ENCODE assay signal across 8 cellular contexts in the genomic region with DNA sequence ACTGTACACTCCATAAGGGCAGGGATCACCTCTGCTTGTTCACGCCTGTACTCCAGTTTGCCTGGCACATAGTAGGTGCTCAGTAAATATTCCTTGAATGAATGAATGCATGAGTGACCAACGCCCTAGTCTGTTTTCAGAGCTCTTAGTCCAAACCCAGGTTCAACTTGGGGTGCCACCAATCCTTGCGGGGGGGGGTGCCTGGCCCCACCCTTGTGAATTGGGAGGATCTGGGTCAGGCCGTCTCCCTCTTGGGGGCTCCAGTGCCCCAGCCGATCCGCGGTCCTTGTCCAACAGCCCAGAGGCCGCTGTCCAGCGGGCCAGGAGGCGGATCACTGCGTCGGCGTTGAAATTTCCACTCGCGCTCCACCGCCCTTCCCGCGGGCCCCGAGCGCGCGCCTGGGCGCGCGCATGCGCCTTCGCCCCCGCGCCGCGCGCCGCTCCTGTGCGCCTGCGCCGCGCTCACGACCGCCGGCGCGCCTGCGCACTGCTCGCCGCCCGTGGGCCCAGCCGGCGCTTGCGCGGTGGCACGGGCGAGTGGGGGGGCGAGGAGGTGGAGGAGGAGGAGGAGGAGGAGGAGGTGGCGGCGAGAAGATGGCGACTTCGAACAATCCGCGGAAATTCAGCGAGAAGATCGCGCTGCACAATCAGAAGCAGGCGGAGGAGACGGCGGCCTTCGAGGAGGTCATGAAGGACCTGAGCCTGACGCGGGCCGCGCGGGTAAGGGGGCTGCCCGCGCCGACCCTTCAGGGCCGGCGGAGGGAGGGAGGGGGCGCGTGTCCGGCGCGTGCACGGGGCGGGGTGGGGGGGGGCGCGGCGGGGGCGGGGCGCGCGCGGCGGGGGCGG. TPM values are rescaled to one million over a fixed set of nuclear protein-coding genes. Genes with fewer than 3 reads are reported as not detected.
DNase-seq lines count a peak whose midpoint lies in the region; ATAC-seq, FAIRE-seq and TF ChIP-seq lines count a peak whose summit lies in the region.

Gene CRTC1, plus strand, starts transcription at position 572 of the 846 bp plus-strand sequence. Its CDS starts 23 bp downstream, at position 595.

- WGBS in gastroesophageal sphincter (ENCODE audit: low coverage in 1 of 2), 2 donors: 38% methylated on average over 1 of the region's 93 CpGs; no CpG with 5 or more reads in 1 of the 2 donors

- ATAC-seq in gastroesophageal sphincter: peak; percentile 96

- no peaks in the 10 kb centered on the region for H3K27me3 ChIP-seq in MM.1S (replicated peaks; ENCODE audit: insufficient read depth, low read length)
- H3K27me3 ChIP-seq in SJSA1 (replicated peaks): no peaks in the 10 kb centered on the region
- no peaks in the 10 kb centered on the region for H3K27me3 ChIP-seq in gastroesophageal sphincter
- no peaks in the 10 kb centered on the region for H3K27me3 ChIP-seq in neutrophil
- no peaks in the 10 kb centered on the region for H3K27me3 ChIP-seq in subcutaneous abdominal adipose tissue (ENCODE audit: control insufficient read depth in 5 of 5, insufficient read depth in 4 of 5, low read length in 5 of 5)

- TF ChIP-seq EP300 in gastroesophageal sphincter (IDR thresholded peaks at IDR 0.05): no peak

- H3K79me2 ChIP-seq in MM.1S (ENCODE audit: low read length): peaks cover 35% of the 10 kb centered on the region

- peaks cover 13% of the 10 kb centered on the region; the same call in 1 of the 2 replicates for H3K4me1 ChIP-seq in MM.1S (ENCODE audit: low read length)
- peaks cover 11% of the 10 kb centered on the region for H3K4me1 ChIP-seq in SJSA1 (replicated peaks)
- H3K4me1 ChIP-seq in gastroesophageal sphincter: peaks cover 0 to 42% (median 13%) of the 10 kb centered on the region in 3 donors
- H3K4me1 ChIP-seq in neutrophil (ENCODE audit: control insufficient read depth in 1 of 2, insufficient read depth in 1 of 2, low read depth in 1 of 2, low read length in 1 of 2): peaks cover 15% of the 10 kb centered on the region in 2 experiments
- H3K4me1 ChIP-seq in subcutaneous abdominal adipose tissue (ENCODE audit: control insufficient read depth in 5 of 5, insufficient read depth in 5 of 5, low read length in 5 of 5): peaks cover under 1 to 28% (median 23%) of the 10 kb centered on the region in 5 donors

- peak within 1 kb of the TSS; percentile 70 for H3K9ac ChIP-seq in MM.1S (ENCODE audit: low read length)
- H3K9ac ChIP-seq in subcutaneous abdominal adipose tissue (ENCODE audit: low read length in 5 of 5): peak within 1 kb of the TSS in 4 of 5 donors; percentile 63 to 83 (median 75)

- H2AFZ ChIP-seq in MM.1S (ENCODE audit: low read length): peak within 1 kb of the TSS; percentile 83

- H3K4me3 ChIP-seq in MM.1S (ENCODE audit: low read length) (peak within 1 kb of the TSS; percentile 82), SJSA1 (peak within 1 kb of the TSS; percentile 62), gastroesophageal sphincter (peak within 1 kb of the TSS; percentile 52 to 56), neutrophil (ENCODE audit: low read depth in 1 of 2, low read length in 1 of 2) (peak within 1 kb of the TSS; percentile 75 to 76), subcutaneous abdominal adipose tissue (ENCODE audit: low read depth in 1 of 5, low read length in 5 of 5) (peak within 1 kb of the TSS; percentile 70 to 85 (median 74))

- no peaks in the 10 kb centered on the region for H3F3A ChIP-seq in MM.1S (ENCODE audit: insufficient read depth, low read length)

- no peaks in the 10 kb centered on the region for H3K9me2 ChIP-seq in MM.1S (replicated peaks; ENCODE audit: insufficient read depth, low read length)

- H3K36me3 ChIP-seq in MM.1S (replicated peaks; ENCODE audit: insufficient read depth, low read length) (no peaks in the 10 kb centered on the region), SJSA1 (no peaks in the 10 kb centered on the region), gastroesophageal sphincter (no peaks in the 10 kb centered on the region), neutrophil (no peaks in the 10 kb centered on the region), subcutaneous abdominal adipose tissue (ENCODE audit: control insufficient read depth in 5 of 5, insufficient read depth in 5 of 5, low read length in 5 of 5) (no peaks in the 10 kb centered on the region)

- no peak within 1 kb of the TSS for H3K27ac ChIP-seq in MM.1S (ENCODE audit: low read length)
- H3K27ac ChIP-seq in SJSA1: no peak within 1 kb of the TSS
- peak within 1 kb of the TSS; percentile 44 to 90 (median 84) for H3K27ac ChIP-seq in gastroesophageal sphincter
- peak within 1 kb of the TSS; percentile 73 for H3K27ac ChIP-seq in neutrophil
- peak within 1 kb of the TSS; percentile 60 for H3K27ac ChIP-seq in subcutaneous abdominal adipose tissue (ENCODE audit: low read depth, low read length)

- no peak for FAIRE-seq in H54 (lab: Jason Lieb, UNC)

- peak within 1 kb of the TSS; percentile 99 for H3K4me2 ChIP-seq in MM.1S (ENCODE audit: low read depth, low read length)

- TF ChIP-seq POLR2A in H54 (IDR thresholded peaks at IDR 0.05; ENCODE audit: low read depth, low read length) (peak; percentile 69), gastroesophageal sphincter (IDR thresholded peaks at IDR 0.05) (peak; percentile 45 to 56)

- DNase-seq in DMS79 (lab: John Stamatoyannopoulos, UW) (peak; percentile 71), H54 (ENCODE audit: insufficient read length, low spot score) (peak; percentile 98), MM.1S (peak; percentile 89), SJSA1 (ENCODE audit: low read depth in 1 of 2, low spot score in 2 of 2) (peak; percentile 82 to 91)
- DNase-seq in activated naive CD4-positive, alpha-beta T cell treated with Interleukin-2 at 50 U/mL for 16 hours: peak; percentile 91

- TF ChIP-seq CTCF in MM.1S (IDR thresholded peaks at IDR 0.05; ENCODE audit: low read length) (no peak), gastroesophageal sphincter (IDR thresholded peaks at IDR 0.05) (peak in 1 of 4 experiments; percentile 29), neutrophil (IDR thresholded peaks at IDR 0.05) (no peak)

- no peaks in the 10 kb centered on the region for H4K20me1 ChIP-seq in MM.1S (ENCODE audit: insufficient read depth, low read length)

- no peaks in the 10 kb centered on the region for H3K9me3 ChIP-seq in MM.1S (replicated peaks; ENCODE audit: insufficient read depth, low read length)
- no peaks in the 10 kb centered on the region for H3K9me3 ChIP-seq in SJSA1 (replicated peaks)
- no peaks in the 10 kb centered on the region for H3K9me3 ChIP-seq in gastroesophageal sphincter
- no peaks in the 10 kb centered on the region for H3K9me3 ChIP-seq in neutrophil
- H3K9me3 ChIP-seq in subcutaneous abdominal adipose tissue (ENCODE audit: control insufficient read depth in 5 of 5, low read length in 5 of 5): no peaks in the 10 kb centered on the region

RNA-seq across cellular contexts. Expression of gene CRTC1, which starts in this region (rescaled TPM):
- 1.3 and 2.5 TPM in 2 replicates for total RNA-seq in SJSA1 (2014; rRNA removed; shearing (Covaris generic))
- 1 to 10 TPM; 3.8 to 8.9 (median 6.3) TPM for total RNA-seq in gastroesophageal sphincter

Comparison
In these comparisons a context has a peak if more than half of its experiments do, and no peak if none do; other contexts are left out.
1. H3K27ac ChIP-seq: peak in gastroesophageal sphincter (4 of 4), neutrophil (single experiment) and subcutaneous abdominal adipose tissue (single experiment); none in MM.1S (single experiment) and SJSA1 (single experiment).
2. Peak in every context shown above with its lines, with median percentiles within 50 percentile points of each other: DNase-seq and H3K4me3 ChIP-seq.